Comparison of ENCODE assay signal across 20 cellular contexts in the genomic region with DNA sequence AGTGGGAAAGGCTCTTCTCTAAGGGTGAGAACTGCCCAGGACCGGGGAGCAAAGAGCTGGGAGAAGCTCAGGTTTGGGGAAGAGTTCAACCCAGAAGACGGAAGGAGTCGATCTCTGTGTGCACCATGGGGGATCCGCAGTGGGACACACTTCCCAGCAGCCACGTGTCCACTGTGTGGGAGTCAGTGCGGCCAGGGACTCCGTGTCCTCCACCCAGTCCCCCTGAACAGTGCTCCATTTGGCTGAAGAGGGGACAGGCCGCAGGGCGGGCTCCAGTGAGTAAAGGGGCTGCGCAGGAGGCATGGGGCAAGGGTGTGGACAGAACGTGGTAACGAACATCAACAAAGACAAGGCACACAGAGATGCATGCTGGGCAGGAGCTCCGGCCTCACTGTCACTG.
DNase-seq lines count a peak whose midpoint lies in the region; ATAC-seq, FAIRE-seq and TF ChIP-seq lines count a peak whose summit lies in the region.
"Had no signal": no experiment of that assay in that cellular context is flagged by ENCODE, and none has a peak within 500 bp of the region (broad histone marks: within the 10 kb centered on the region; RNA-seq: fewer than 3 reads in every experiment).

No MANE protein-coding gene starts in this region.

- H3K27ac ChIP-seq in kidney (ENCODE audit: low read depth in 2 of 2, low read length in 2 of 2) (no peak overlapping the region), PC-9 (no peak overlapping the region)

- ATAC-seq in WTC11 (no peak), GM19035 (IDR thresholded peaks at IDR 0.05; ENCODE audit: unreplicated experiment) (no peak)
- ATAC-seq: GM12878, GM23338 had no signal

- H4K20me1 ChIP-seq in PC-9 (ENCODE audit: insufficient read depth): no peaks in the 10 kb centered on the region

- H3K27me3 Mint-ChIP-seq in WTC11 (ENCODE audit: low read depth): no peaks in the 10 kb centered on the region
- H3K27me3 Mint-ChIP-seq in neural crest cell (ENCODE audit: low read depth): no peaks in the 10 kb centered on the region
- H3K27me3 Mint-ChIP-seq: CD4-positive, CD25-positive, alpha-beta regulatory T cell had no signal

- no peak overlapping the region for H3K4me2 ChIP-seq in PC-9
- H3K4me2 ChIP-seq: GM23338 had no signal

- H3K4me3 Mint-ChIP-seq in WTC11 (no peak overlapping the region), neural crest cell (no peak overlapping the region)
- H3K4me3 Mint-ChIP-seq: CD4-positive, CD25-positive, alpha-beta regulatory T cell; CD8-positive, alpha-beta memory T cell; GM23338 had no signal

- H3K36me3 Mint-ChIP-seq in WTC11 (peaks cover 21% of the 10 kb centered on the region), neural crest cell (ENCODE audit: low read depth) (peaks cover 2% of the 10 kb centered on the region)
- H3K36me3 Mint-ChIP-seq: CD4-positive, CD25-positive, alpha-beta regulatory T cell; CD8-positive, alpha-beta memory T cell had no signal

- intact Hi-C loops in kidney (cut with DNase I): no loop called here
- intact Hi-C loops in PC-9 (cut with micrococcal nuclease; ENCODE audit: unreplicated experiment): no loop called here

- no peak for TF ChIP-seq CTCF in WTC11 (IDR thresholded peaks at IDR 0.05)
- no peak for TF ChIP-seq CTCF in kidney (IDR thresholded peaks at IDR 0.05; ENCODE audit: borderline replicate concordance, extremely low read depth, insufficient read depth)
- no peak for TF ChIP-seq CTCF in neural crest cell (conservative IDR thresholded peaks at IDR 0.05)
- TF ChIP-seq CTCF in PC-9 (conservative IDR thresholded peaks at IDR 0.05): no peak

- no peaks in the 10 kb centered on the region for H3K36me3 ChIP-seq in kidney (ENCODE audit: control insufficient read depth in 1 of 2, insufficient read depth in 2 of 2, low read length in 2 of 2)
- no peaks in the 10 kb centered on the region for H3K36me3 ChIP-seq in PC-9 (ENCODE audit: low read depth)
- H3K36me3 ChIP-seq: BE2C had no signal

- H2AFZ ChIP-seq in PC-9: no peak overlapping the region
- H2AFZ ChIP-seq: GM23338 had no signal

- DNase-seq in WTC11 (ENCODE audit: low spot score): no peak
- peak; percentile 58 for DNase-seq in kidney
- no peak for DNase-seq in neural crest cell (ENCODE audit: low read depth, low spot score)
- DNase-seq in anterior cingulate cortex (lab: John Stamatoyannopoulos, UW): no peak
- DNase-seq in PC-9: no peak
- DNase-seq in SW 1271 (lab: John Stamatoyannopoulos, UW): no peak
- DNase-seq: ACHN; BE2C; CD4-positive, CD25-positive, alpha-beta regulatory T cell; CD8-positive, alpha-beta memory T cell; COR-L47; DMS 273 treated with DMSO at 0.1 percent for 48 hours; DMS53; DND-41; EL; H7 had no signal

- no peaks in the 10 kb centered on the region for H3K9me3 ChIP-seq in kidney (ENCODE audit: control insufficient read depth in 1 of 2, low read length in 2 of 2)
- H3K9me3 ChIP-seq in PC-9 (ENCODE audit: insufficient read depth, low read depth): no peaks in the 10 kb centered on the region
- H3K9me3 ChIP-seq: BE2C had no signal

- H3F3A ChIP-seq in PC-9 (ENCODE audit: insufficient read depth, low read depth): no peaks in the 10 kb centered on the region

- FAIRE-seq in kidney (lab: Jason Lieb, UNC): no peak
- FAIRE-seq: A204.1, GM12878 had no signal

- CTCF ChIA-PET in WTC11 (lab: Charles Lee): no interaction called here
- CTCF ChIA-PET in PC-9 (lab: Charles Lee): interaction anchor here (0.6 kb wide), 1 partner anchor 29 kb away, joined by 16 read pairs; no protein-coding TSS in a partner anchor

- no peak overlapping the region for H3K9ac ChIP-seq in kidney (ENCODE audit: low read length in 2 of 2)

- H3K4me1 ChIP-seq in kidney (ENCODE audit: control insufficient read depth in 1 of 2, insufficient read depth in 1 of 2, low read depth in 1 of 2, low read length in 2 of 2) (no peaks in the 10 kb centered on the region), PC-9 (replicated peaks; ENCODE audit: insufficient read depth) (no peaks in the 10 kb centered on the region)
- H3K4me1 ChIP-seq: BE2C had no signal

- H3K4me3 ChIP-seq in kidney (ENCODE audit: low read length in 2 of 2) (no peak overlapping the region), PC-9 (no peak overlapping the region)
- H3K4me3 ChIP-seq: GM12878, GM23338 had no signal

- no peaks in the 10 kb centered on the region for H3K9me2 ChIP-seq in PC-9 (ENCODE audit: insufficient read depth)

- H3K27ac Mint-ChIP-seq in WTC11 (peak overlapping the region; percentile 74; the same call in 1 of the 2 replicates), neural crest cell (ENCODE audit: unreplicated experiment) (peak overlapping the region; percentile 68)
- H3K27ac Mint-ChIP-seq: CD4-positive, CD25-positive, alpha-beta regulatory T cell; CD8-positive, alpha-beta memory T cell; GM23338 had no signal

- H3K4me1 Mint-ChIP-seq in WTC11: peaks cover 19% of the 10 kb centered on the region
- H3K4me1 Mint-ChIP-seq in neural crest cell: peaks cover 28% of the 10 kb centered on the region
- H3K4me1 Mint-ChIP-seq: CD4-positive, CD25-positive, alpha-beta regulatory T cell; CD8-positive, alpha-beta memory T cell had no signal

- no peaks in the 10 kb centered on the region for H3K79me2 ChIP-seq in PC-9 (ENCODE audit: low read depth)

- POLR2A ChIA-PET in WTC11 (lab: Charles Lee) (no interaction called here), PC-9 (lab: Charles Lee; ENCODE audit: unreplicated experiment) (no interaction called here)

- H3K27me3 ChIP-seq in PC-9 (ENCODE audit: insufficient read depth, low read depth): no peaks in the 10 kb centered on the region

- peaks cover 5% of the 10 kb centered on the region; the same call in 1 of the 2 replicates for H3K9me3 Mint-ChIP-seq in WTC11
- H3K9me3 Mint-ChIP-seq in neural crest cell: peaks cover 2% of the 10 kb centered on the region

- no TSS peak for BruUV-seq in PC-9 (replicated peaks; lab: Mats Ljungman, UMichigan)

TF ChIP-seq in WTC11, 78 proteins besides CTCF, POLR2A, EP300 and RAD21:
- no peak for TF ChIP-seq NR2C2 (CRISPR knock-in tag; IDR thresholded peaks at IDR 0.05)
